12 cellular contexts compared by ENCODE assay signal in genomic region chr2:20597868-20598183, GRCh38. TPM values are rescaled to one million over a fixed set of nuclear protein-coding genes. Genes with fewer than 3 reads are reported as not detected.
DNase-seq lines count a peak whose midpoint lies in the region; ATAC-seq and TF ChIP-seq lines count a peak whose summit lies in the region.
"Had no signal": no experiment of that assay in that cellular context is flagged by ENCODE, and none has a peak within 500 bp of the region (broad histone marks: within the 10 kb centered on the region; RNA-seq: fewer than 3 reads in every experiment).

No MANE protein-coding gene starts in this region.

- WGBS in gastroesophageal sphincter (ENCODE audit: low coverage in 1 of 2), 2 donors = 67 to 68% methylated on average over 3 to 5 of the region's 6 CpGs

- H3K9me3 ChIP-seq in adipocyte (ENCODE audit: control insufficient read depth, low read length) (no peaks in the 10 kb centered on the region), gastroesophageal sphincter (no peaks in the 10 kb centered on the region), muscle layer of duodenum (ENCODE audit: control insufficient read depth in 1 of 2, low read length in 2 of 2) (no peaks in the 10 kb centered on the region), thoracic aorta (no peaks in the 10 kb centered on the region)

- no peak for TF ChIP-seq POLR2A in gastroesophageal sphincter (IDR thresholded peaks at IDR 0.05)

- TF ChIP-seq EP300 in gastroesophageal sphincter (IDR thresholded peaks at IDR 0.05) = no peak

- H3K27ac ChIP-seq in gastroesophageal sphincter = peak overlapping the region; percentile 57 to 80 (median 78)
- H3K27ac ChIP-seq in muscle layer of duodenum (ENCODE audit: low read length) = peak overlapping the region; percentile 60
- H3K27ac ChIP-seq in thoracic aorta = peak overlapping the region; percentile 80 to 82

- H3K36me3 ChIP-seq in adipocyte (ENCODE audit: control insufficient read depth, insufficient read depth, low read length, severe bottlenecking) = no peaks in the 10 kb centered on the region
- H3K36me3 ChIP-seq in gastroesophageal sphincter = no peaks in the 10 kb centered on the region
- H3K36me3 ChIP-seq in muscle layer of duodenum (ENCODE audit: control insufficient read depth in 1 of 2, insufficient read depth in 2 of 2, low read length in 2 of 2) = no peaks in the 10 kb centered on the region
- H3K36me3 ChIP-seq in thoracic aorta = no peaks in the 10 kb centered on the region

- H3K27me3 ChIP-seq in adipocyte (replicated peaks; ENCODE audit: control insufficient read depth, insufficient read depth, low read length) (no peaks in the 10 kb centered on the region), gastroesophageal sphincter (no peaks in the 10 kb centered on the region), muscle layer of duodenum (ENCODE audit: low read depth, low read length) (no peaks in the 10 kb centered on the region), thoracic aorta (replicated peaks; ENCODE audit: insufficient read depth) (no peaks in the 10 kb centered on the region)

- no peak for TF ChIP-seq CTCF in gastroesophageal sphincter (IDR thresholded peaks at IDR 0.05)
- TF ChIP-seq CTCF in thoracic aorta (IDR thresholded peaks at IDR 0.05) = no peak

- H3K4me3 ChIP-seq in adipocyte (ENCODE audit: low read length) = no peak overlapping the region
- no peak overlapping the region for H3K4me3 ChIP-seq in gastroesophageal sphincter
- no peak overlapping the region for H3K4me3 ChIP-seq in muscle layer of duodenum (ENCODE audit: low read depth in 1 of 2, low read length in 2 of 2)
- H3K4me3 ChIP-seq in thoracic aorta = no peak overlapping the region

- DNase-seq in adipocyte (ENCODE audit: low read depth) (no peak), thoracic aorta (ENCODE audit: low spot score) (no peak), KG1 (lab: John Stamatoyannopoulos, UW) (no peak), hypothalamus (lab: John Stamatoyannopoulos, UW) (no peak)
- DNase-seq: activated CD4-positive, alpha-beta T cell treated with anti-CD3 and anti-CD28 coated beads, Interleukin-2, amount 50 U/mL, for 4 hours; activated naive CD4-positive, alpha-beta T cell; midbrain; NCI-H187 treated with DMSO at 0.1 percent for 48 hours had no signal

- no peak for ATAC-seq in gastroesophageal sphincter
- no peak for ATAC-seq in thoracic aorta (ENCODE audit: insufficient number of reproducible peaks, low FRiP score, low read depth)
- no peak for ATAC-seq in GM18502 (IDR thresholded peaks at IDR 0.05; ENCODE audit: poor library complexity, unreplicated experiment)
- no peak for ATAC-seq in HG03565 (IDR thresholded peaks at IDR 0.05; ENCODE audit: unreplicated experiment)

- H3K9ac ChIP-seq in adipocyte (ENCODE audit: low read length) = peak overlapping the region; percentile 71

- H3K4me1 ChIP-seq in adipocyte (ENCODE audit: control insufficient read depth, insufficient read depth, low read length) (peaks cover 73% of the 10 kb centered on the region), gastroesophageal sphincter (peaks cover 13 to 76% (median 29%) of the 10 kb centered on the region in 3 donors), muscle layer of duodenum (ENCODE audit: control insufficient read depth in 1 of 2, insufficient read depth in 2 of 2, low read length in 2 of 2) (peaks cover 17 to 25% of the 10 kb centered on the region in 2 donors), thoracic aorta (ENCODE audit: control insufficient read depth in 1 of 2, low read depth in 2 of 2) (peaks cover 29 to 69% of the 10 kb centered on the region in 2 donors)

RNA-seq across cellular contexts. Expression of gene HS1BP3, which starts 53.1 kb away (rescaled TPM):
- total RNA-seq in gastroesophageal sphincter (10 to 100 TPM; 42.8 to 89.1 (median 61.4) TPM), thoracic aorta (10 to 100 TPM; 40.7 to 65.8 TPM)
